ENCODE assay signal across 18 cellular contexts in genomic region chr6:132683543-132683942, GRCh38. TPM values are rescaled to one million over a fixed set of nuclear protein-coding genes. Genes with fewer than 3 reads are reported as not detected.
DNase-seq lines count a peak whose midpoint lies in the region; ATAC-seq and TF ChIP-seq lines count a peak whose summit lies in the region.
"Had no signal": no experiment of that assay in that cellular context is flagged by ENCODE, and none has a peak within 500 bp of the region (broad histone marks: within the 10 kb centered on the region; RNA-seq: fewer than 3 reads in every experiment).

No MANE protein-coding gene starts in this region.

- H3K18ac ChIP-seq in mesendoderm (ENCODE audit: low read length), result no peak overlapping the region

- H3K27me3 ChIP-seq in mesendoderm (ENCODE audit: insufficient read depth, low read length, poor library complexity), result no peaks in the 10 kb centered on the region
- H3K27me3 ChIP-seq: adrenal gland had no signal

- H2BK5ac ChIP-seq in mesendoderm (ENCODE audit: low read length), result no peak overlapping the region

- H3K4me2 ChIP-seq in mesendoderm (ENCODE audit: low read length), result no peak overlapping the region

- no peak overlapping the region for H3K27ac ChIP-seq in mesendoderm (ENCODE audit: low read depth, low read length)
- H3K27ac ChIP-seq: adrenal gland, dorsolateral prefrontal cortex, transverse colon had no signal

- no peaks in the 10 kb centered on the region for H3K4me1 ChIP-seq in mesendoderm (ENCODE audit: control insufficient read depth, low read depth, low read length)
- H3K4me1 ChIP-seq: transverse colon had no signal

- no peaks in the 10 kb centered on the region for H3K79me1 ChIP-seq in mesendoderm (ENCODE audit: low read length)

- H3K56ac ChIP-seq in mesendoderm (ENCODE audit: low read length), result no peak overlapping the region

- no peak overlapping the region for H2BK120ac ChIP-seq in mesendoderm (ENCODE audit: low read depth, low read length)

- TF ChIP-seq CTCF in cardiac fibroblast (IDR thresholded peaks at IDR 0.05; ENCODE audit: low read depth, low read length), result no peak

- no peak overlapping the region for H4K8ac ChIP-seq in mesendoderm (ENCODE audit: low read depth, low read length)

- H3K4me3 ChIP-seq in cardiac fibroblast (replicated peaks in 1 of 2; ENCODE audit: low read depth in 2 of 2, low read length in 2 of 2), result no peak overlapping the region
- H3K4me3 ChIP-seq in mesendoderm (ENCODE audit: low read length), result no peak overlapping the region
- H3K4me3 ChIP-seq: adrenal gland, dorsolateral prefrontal cortex, transverse colon had no signal

- no peaks in the 10 kb centered on the region for H3K79me2 ChIP-seq in mesendoderm (ENCODE audit: control insufficient read depth, insufficient read depth, low read length)

- no peak overlapping the region for H3K9ac ChIP-seq in mesendoderm (ENCODE audit: low read length)

- in situ Hi-C loops in ACHN (cut with HindIII; ENCODE audit: low pct_ligation_motif_present, low pct_unique_long_range_greater_than_20kb, low sequenced_read_pairs), result no loop called here

- H4K5ac ChIP-seq in mesendoderm (ENCODE audit: low read length), result no peak overlapping the region

- H3K36me3 ChIP-seq in mesendoderm (ENCODE audit: control insufficient read depth, insufficient read depth, low read length), result no peaks in the 10 kb centered on the region
- H3K36me3 ChIP-seq: adrenal gland, transverse colon had no signal

- no peak overlapping the region for H2BK15ac ChIP-seq in mesendoderm (replicated peaks; ENCODE audit: low read depth)

- ATAC-seq in GM18867 (IDR thresholded peaks at IDR 0.05; ENCODE audit: unreplicated experiment) (no peak), GM21447 (IDR thresholded peaks at IDR 0.05; ENCODE audit: unreplicated experiment) (no peak), GM19035 (IDR thresholded peaks at IDR 0.05; ENCODE audit: unreplicated experiment) (no peak)

- no peak overlapping the region for H2AK5ac ChIP-seq in mesendoderm (ENCODE audit: low read length)

- WGBS in mesendoderm (ENCODE audit: extremely low coverage, insufficient coverage, low lambda C conversion rate), result no CpG with 5 or more reads among the region's 6 CpGs

- no peak overlapping the region for H3K4ac ChIP-seq in mesendoderm (ENCODE audit: low read depth, low read length)

- H3K23ac ChIP-seq in mesendoderm (ENCODE audit: low read length), result no peak overlapping the region

- DNase-seq in AG20443 (ENCODE audit: low spot score) (peak; percentile 45), M059J (ENCODE audit: low read depth) (peak; percentile 91), cardiac fibroblast (ENCODE audit: low read depth in 2 of 2) (peak; percentile 73 to 79), mesendoderm (peak; percentile 54), ACHN (no peak)
- DNase-seq: activated CD8-positive, alpha-beta memory T cell treated with anti-CD3 and anti-CD28 coated beads, Interleukin-2, amount 50 U/mL, for 4 hours; adrenal gland; dorsolateral prefrontal cortex; NCI-H1436 treated with DMSO at 0.1 percent for 48 hours; NCI-H526 treated with DMSO at 0.1 percent for 48 hours; nucleus accumbens; SIG-M5; transverse colon had no signal

RNA-seq across cellular contexts. Expression of gene TAAR1, which starts 24.6 kb away (rescaled TPM):
- total RNA-seq in M059J (2014; rRNA removed; shearing (Covaris generic)), result not detected in 2 replicates
- polyA plus RNA-seq in mesendoderm (2013, experiment 1 of 2), result not detected
- polyA plus RNA-seq in mesendoderm (2013, experiment 2 of 2), result not detected
- total RNA-seq: adrenal gland, dorsolateral prefrontal cortex, glomerular endothelial cell, liver, transverse colon had no signal
- polyA plus RNA-seq: adrenal gland, liver had no signal

RNA-seq across cellular contexts. Expression of gene VNN1, which starts 30.3 kb away (rescaled TPM):
- 0.20 TPM in 1 of 2 replicates, not detected in the other for total RNA-seq in M059J (2014; rRNA removed; shearing (Covaris generic))
- not detected for polyA plus RNA-seq in mesendoderm (2013, experiment 1 of 2)
- polyA plus RNA-seq in mesendoderm (2013, experiment 2 of 2), result 0.01 TPM

RNA-seq across cellular contexts. Expression of gene TAAR2, which starts 59.5 kb away (rescaled TPM):
- not detected in 2 replicates for total RNA-seq in M059J (2014; rRNA removed; shearing (Covaris generic))
- polyA plus RNA-seq in mesendoderm (2013, experiment 1 of 2), result not detected
- polyA plus RNA-seq in mesendoderm (2013, experiment 2 of 2), result not detected
- total RNA-seq: adrenal gland, dorsolateral prefrontal cortex, glomerular endothelial cell, liver, transverse colon had no signal
- polyA plus RNA-seq: adrenal gland, liver had no signal
